17 cellular contexts compared by ENCODE assay signal in genomic region chr20:62533591-62534495, GRCh38. TPM values are rescaled to one million over a fixed set of nuclear protein-coding genes. Genes with fewer than 3 reads are reported as not detected.
"Had no signal": no experiment of that assay in that cellular context is flagged by ENCODE, and none has a peak within 500 bp of the region (broad histone marks: within the 10 kb centered on the region; RNA-seq: fewer than 3 reads in every experiment).

No MANE protein-coding gene starts in this region.

- ATAC-seq: left lung; naive thymus-derived CD4-positive, alpha-beta T cell; pancreas; stimulated activated memory B cell treated with anti-CD40 and anti-IgM and Interleukin-4, amounts not matched to agents 10 μg/mL and 1 μg/mL and 100 μg/mL, for 72 hours had no signal

- DNase-seq: activated CD4-positive, alpha-beta T cell treated with anti-CD3 and anti-CD28 coated beads, Interleukin-2, amount 10 ng/mL, durations not matched to agents 24 days and 14 days; activated CD4-positive, CD25-positive, alpha-beta regulatory T cell; activated CD8-positive, alpha-beta memory T cell treated with anti-CD3 and anti-CD28 coated beads, Interleukin-2, amount 50 U/mL, for 48 hours; dermis blood vessel endothelial cell; hippocampal formation; kidney; left lung; mammary epithelial cell; naive thymus-derived CD4-positive, alpha-beta T cell; pancreas; stimulated activated CD4-positive, alpha-beta T cell treated with anti-CD3 and anti-CD28 coated beads, Interleukin-2, amount 100 ng/mL, for 48 hours; T-helper 1 cell had no signal

- H3K9me3 ChIP-seq: ascending aorta, breast epithelium, left lung, pancreas had no signal

- H3K36me3 ChIP-seq: ascending aorta, breast epithelium, left lung, pancreas had no signal

- H3K4me3 ChIP-seq: ascending aorta, breast epithelium, left lung, pancreas had no signal

- H3K9me3 Mint-ChIP-seq: activated CD4-positive, alpha-beta T cell treated with anti-CD3 and anti-CD28 coated beads, Interleukin-2, amount 10 ng/mL, durations not matched to agents 24 days and 14 days; naive thymus-derived CD4-positive, alpha-beta T cell; stimulated activated memory B cell treated with anti-CD40 and anti-IgM and Interleukin-4, amounts not matched to agents 10 μg/mL and 1 μg/mL and 100 μg/mL, for 72 hours had no signal

- H3K4me1 Mint-ChIP-seq: activated CD4-positive, alpha-beta T cell treated with anti-CD3 and anti-CD28 coated beads, Interleukin-2, amount 10 ng/mL, durations not matched to agents 24 days and 14 days; stimulated activated memory B cell treated with anti-CD40 and anti-IgM and Interleukin-4, amounts not matched to agents 10 μg/mL and 1 μg/mL and 100 μg/mL, for 72 hours had no signal

- H3K27me3 Mint-ChIP-seq: activated CD4-positive, alpha-beta T cell treated with anti-CD3 and anti-CD28 coated beads, Interleukin-2, amount 10 ng/mL, durations not matched to agents 24 days and 14 days had no signal

- H3K4me3 Mint-ChIP-seq: activated CD4-positive, alpha-beta T cell treated with anti-CD3 and anti-CD28 coated beads, Interleukin-2, amount 10 ng/mL, durations not matched to agents 24 days and 14 days; naive thymus-derived CD4-positive, alpha-beta T cell; stimulated activated memory B cell treated with anti-CD40 and anti-IgM and Interleukin-4, amounts not matched to agents 10 μg/mL and 1 μg/mL and 100 μg/mL, for 72 hours had no signal

- H3K27ac ChIP-seq: ascending aorta, breast epithelium, epithelial cell of prostate, left lung, pancreas had no signal

- H3K36me3 Mint-ChIP-seq: naive thymus-derived CD4-positive, alpha-beta T cell; stimulated activated memory B cell treated with anti-CD40 and anti-IgM and Interleukin-4, amounts not matched to agents 10 μg/mL and 1 μg/mL and 100 μg/mL, for 72 hours had no signal

- H3K4me1 ChIP-seq: ascending aorta, breast epithelium, left lung, pancreas had no signal

- H3K27me3 ChIP-seq: ascending aorta, pancreas had no signal

- H3K27ac Mint-ChIP-seq: activated CD4-positive, alpha-beta T cell treated with anti-CD3 and anti-CD28 coated beads, Interleukin-2, amount 10 ng/mL, durations not matched to agents 24 days and 14 days; naive thymus-derived CD4-positive, alpha-beta T cell; stimulated activated memory B cell treated with anti-CD40 and anti-IgM and Interleukin-4, amounts not matched to agents 10 μg/mL and 1 μg/mL and 100 μg/mL, for 72 hours had no signal

RNA-seq across cellular contexts. Expression of gene GATA5, which starts 58.0 kb away (rescaled TPM):
- total RNA-seq: activated CD4-positive, alpha-beta T cell treated with anti-CD3 and anti-CD28 coated beads, Interleukin-2, amount 10 ng/mL, durations not matched to agents 24 days and 14 days; ascending aorta; cerebellum; dermis blood vessel endothelial cell; mammary epithelial cell; naive thymus-derived CD4-positive, alpha-beta T cell had no signal
- polyA plus RNA-seq: mammary epithelial cell; naive thymus-derived CD4-positive, alpha-beta T cell had no signal
